In the genomic region with DNA sequence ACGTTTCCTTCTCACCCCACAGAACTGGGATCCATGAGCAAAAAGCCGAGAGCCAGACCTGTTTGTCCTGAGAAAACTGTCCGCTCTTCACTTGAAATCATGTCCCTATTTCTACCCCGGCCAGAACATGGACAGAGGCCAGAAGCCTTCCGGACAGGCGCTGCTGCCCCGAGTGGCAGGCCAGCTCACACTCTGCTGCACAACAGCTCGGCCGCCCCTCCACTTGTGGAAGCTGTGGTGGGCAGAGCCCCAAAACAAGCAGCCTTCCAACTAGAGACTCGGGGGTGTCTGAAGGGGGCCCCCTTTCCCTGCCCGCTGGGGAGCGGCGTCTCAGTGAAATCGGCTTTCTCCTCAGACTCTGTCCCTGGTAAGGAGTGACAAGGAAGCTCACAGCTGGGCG, we compare ENCODE assay signal across 18 cellular contexts. TPM values are rescaled to one million over a fixed set of nuclear protein-coding genes. Genes with fewer than 3 reads are reported as not detected.
DNase-seq lines count a peak whose midpoint lies in the region; ATAC-seq and TF ChIP-seq lines count a peak whose summit lies in the region.
"Had no signal": no experiment of that assay in that cellular context is flagged by ENCODE, and none has a peak within 500 bp of the region (broad histone marks: within the 10 kb centered on the region; RNA-seq: fewer than 3 reads in every experiment).

No MANE protein-coding gene starts in this region.

- no peaks in the 10 kb centered on the region for H3K4me1 ChIP-seq in right cardiac atrium (ENCODE audit: control insufficient read depth, insufficient read depth, low read length)
- peaks cover 25% of the 10 kb centered on the region for H3K4me1 ChIP-seq in PC-9 (replicated peaks; ENCODE audit: insufficient read depth)

- peaks cover 8% of the 10 kb centered on the region for H3F3A ChIP-seq in PC-9 (ENCODE audit: insufficient read depth, low read depth)

- no peak overlapping the region for H2AFZ ChIP-seq in PC-9

- H3K36me3 Mint-ChIP-seq in activated CD4-positive, alpha-beta memory T cell treated with anti-CD3 and anti-CD28 coated beads for 36 hours, result peaks cover 60% of the 10 kb centered on the region
- H3K36me3 Mint-ChIP-seq in activated CD4-positive, alpha-beta memory T cell treated with anti-CD3 and anti-CD28 coated beads, Interleukin-2, amount 10 ng/mL, durations not matched to agents 7 days and 5 days (ENCODE audit: low read depth), result peaks cover 64% of the 10 kb centered on the region
- H3K36me3 Mint-ChIP-seq in central memory CD8-positive, alpha-beta T cell (ENCODE audit: insufficient read depth), result peaks cover 69% of the 10 kb centered on the region
- H3K36me3 Mint-ChIP-seq in stimulated activated naive B cell treated with anti-CD40 and anti-IgM and Interleukin-4, amounts not matched to agents 10 μg/mL and 1 μg/mL and 100 μg/mL, for 72 hours, result peaks cover 23 to 30% of the 10 kb centered on the region in 2 donors

- no peaks in the 10 kb centered on the region for H3K9me2 ChIP-seq in PC-9 (ENCODE audit: insufficient read depth)

- H3K36me3 ChIP-seq in PC-9 (ENCODE audit: low read depth), result no peaks in the 10 kb centered on the region

- H3K9me3 Mint-ChIP-seq in activated CD4-positive, alpha-beta memory T cell treated with anti-CD3 and anti-CD28 coated beads for 36 hours, result no peaks in the 10 kb centered on the region
- no peaks in the 10 kb centered on the region for H3K9me3 Mint-ChIP-seq in activated CD4-positive, alpha-beta memory T cell treated with anti-CD3 and anti-CD28 coated beads, Interleukin-2, amount 10 ng/mL, durations not matched to agents 7 days and 5 days
- H3K9me3 Mint-ChIP-seq in central memory CD8-positive, alpha-beta T cell, result no peaks in the 10 kb centered on the region
- no peaks in the 10 kb centered on the region for H3K9me3 Mint-ChIP-seq in stimulated activated naive B cell treated with anti-CD40 and anti-IgM and Interleukin-4, amounts not matched to agents 10 μg/mL and 1 μg/mL and 100 μg/mL, for 72 hours
- H3K9me3 Mint-ChIP-seq: nephron progenitor cell had no signal

- H3K4me3 ChIP-seq in right cardiac atrium (ENCODE audit: low read length) (no peak overlapping the region), PC-9 (no peak overlapping the region)

- H3K79me2 ChIP-seq in PC-9 (ENCODE audit: low read depth), result no peaks in the 10 kb centered on the region

- ATAC-seq in central memory CD8-positive, alpha-beta T cell (replicated peaks; ENCODE audit: extremely low read depth, poor library complexity, severe bottlenecking), result no peak
- peak; percentile 56 to 60 for ATAC-seq in right cardiac atrium
- ATAC-seq in stimulated activated naive B cell treated with anti-CD40 and anti-IgM and Interleukin-4, amounts not matched to agents 10 μg/mL and 1 μg/mL and 100 μg/mL, for 72 hours (replicated peaks), result no peak

- DNase-seq in activated CD4-positive, alpha-beta memory T cell treated with anti-CD3 and anti-CD28 coated beads for 36 hours, result no peak
- no peak for DNase-seq in activated CD4-positive, alpha-beta memory T cell treated with anti-CD3 and anti-CD28 coated beads, Interleukin-2, amount 10 ng/mL, durations not matched to agents 7 days and 5 days
- no peak for DNase-seq in central memory CD8-positive, alpha-beta T cell (ENCODE audit: low spot score in 2 of 2)
- DNase-seq in right cardiac atrium (peak; percentile 68 to 88 (median 81)), NCI-H1105 (lab: John Stamatoyannopoulos, UW) (no peak), NCI-H345 (lab: John Stamatoyannopoulos, UW) (no peak), PC-9 (no peak)
- no peak for DNase-seq in stimulated activated naive B cell treated with anti-CD40 and anti-IgM and Interleukin-4, amounts not matched to agents 10 μg/mL and 1 μg/mL and 100 μg/mL, for 72 hours
- DNase-seq: activated CD4-positive, alpha-beta T cell treated with anti-CD3 and anti-CD28 coated beads for 48 hours; activated effector memory CD4-positive, alpha-beta T cell treated with anti-CD3 and anti-CD28 coated beads, Interleukin-2, amount 50 U/mL, for 16 hours; cerebellar nuclear complex; hypothalamus; NCI-H226; nephron progenitor cell; OCI-M1; stimulated activated CD4-positive, alpha-beta T cell treated with anti-CD3 and anti-CD28 coated beads, Interleukin-12 subunit alpha, Interleukin-12 subunit beta, amount 100 ng/mL, for 4 hours; substantia nigra had no signal

- CTCF ChIA-PET in activated CD4-positive, alpha-beta memory T cell treated with anti-CD3 and anti-CD28 coated beads for 36 hours (lab: Charles Lee), result interaction anchor here (6.2 kb wide), 1 partner anchor 156 kb away, joined by 40 read pairs; no protein-coding TSS in a partner anchor
- CTCF ChIA-PET in activated CD4-positive, alpha-beta memory T cell treated with anti-CD3 and anti-CD28 coated beads, Interleukin-2, amount 10 ng/mL, durations not matched to agents 7 days and 5 days (lab: Charles Lee), result interaction anchor here (1.3 kb wide), 1 partner anchor 15 kb away, joined by 3 read pairs; no protein-coding TSS in a partner anchor
- CTCF ChIA-PET in PC-9 (lab: Charles Lee), result no interaction called here

- no peak for TF ChIP-seq CTCF in PC-9 (conservative IDR thresholded peaks at IDR 0.05)

- no peak overlapping the region for H3K4me2 ChIP-seq in PC-9

- H3K27me3 ChIP-seq in right cardiac atrium (ENCODE audit: control insufficient read depth, insufficient read depth) (no peaks in the 10 kb centered on the region), PC-9 (ENCODE audit: insufficient read depth, low read depth) (no peaks in the 10 kb centered on the region)

- H3K9me3 ChIP-seq in right cardiac atrium (ENCODE audit: control insufficient read depth, low read length), result no peaks in the 10 kb centered on the region
- no peaks in the 10 kb centered on the region for H3K9me3 ChIP-seq in PC-9 (ENCODE audit: insufficient read depth, low read depth)

- H3K27ac ChIP-seq in right cardiac atrium (ENCODE audit: low read length) (no peak overlapping the region), PC-9 (no peak overlapping the region)

- no TSS peak for BruUV-seq in PC-9 (replicated peaks; lab: Mats Ljungman, UMichigan)

- WGBS in right cardiac atrium, result 29% methylated on average over 15 of the region's 15 CpGs

- H3K27me3 Mint-ChIP-seq in activated CD4-positive, alpha-beta memory T cell treated with anti-CD3 and anti-CD28 coated beads for 36 hours, result no peaks in the 10 kb centered on the region
- no peaks in the 10 kb centered on the region for H3K27me3 Mint-ChIP-seq in activated CD4-positive, alpha-beta memory T cell treated with anti-CD3 and anti-CD28 coated beads, Interleukin-2, amount 10 ng/mL, durations not matched to agents 7 days and 5 days
- no peaks in the 10 kb centered on the region for H3K27me3 Mint-ChIP-seq in central memory CD8-positive, alpha-beta T cell
- H3K27me3 Mint-ChIP-seq in stimulated activated naive B cell treated with anti-CD40 and anti-IgM and Interleukin-4, amounts not matched to agents 10 μg/mL and 1 μg/mL and 100 μg/mL, for 72 hours, result no peaks in the 10 kb centered on the region

- H3K4me3 Mint-ChIP-seq in activated CD4-positive, alpha-beta memory T cell treated with anti-CD3 and anti-CD28 coated beads for 36 hours, result no peak overlapping the region
- H3K4me3 Mint-ChIP-seq in activated CD4-positive, alpha-beta memory T cell treated with anti-CD3 and anti-CD28 coated beads, Interleukin-2, amount 10 ng/mL, durations not matched to agents 7 days and 5 days, result no peak overlapping the region
- peak overlapping the region; percentile 32 for H3K4me3 Mint-ChIP-seq in central memory CD8-positive, alpha-beta T cell
- H3K4me3 Mint-ChIP-seq in stimulated activated naive B cell treated with anti-CD40 and anti-IgM and Interleukin-4, amounts not matched to agents 10 μg/mL and 1 μg/mL and 100 μg/mL, for 72 hours, result no peak overlapping the region
- H3K4me3 Mint-ChIP-seq: nephron progenitor cell had no signal

- peaks cover 38% of the 10 kb centered on the region for H3K4me1 Mint-ChIP-seq in activated CD4-positive, alpha-beta memory T cell treated with anti-CD3 and anti-CD28 coated beads for 36 hours (ENCODE audit: low read depth)
- peaks cover 32% of the 10 kb centered on the region for H3K4me1 Mint-ChIP-seq in activated CD4-positive, alpha-beta memory T cell treated with anti-CD3 and anti-CD28 coated beads, Interleukin-2, amount 10 ng/mL, durations not matched to agents 7 days and 5 days
- H3K4me1 Mint-ChIP-seq in central memory CD8-positive, alpha-beta T cell, result peaks cover 33% of the 10 kb centered on the region
- peaks cover 8 to 16% of the 10 kb centered on the region in 2 donors for H3K4me1 Mint-ChIP-seq in stimulated activated naive B cell treated with anti-CD40 and anti-IgM and Interleukin-4, amounts not matched to agents 10 μg/mL and 1 μg/mL and 100 μg/mL, for 72 hours

- no peaks in the 10 kb centered on the region for H4K20me1 ChIP-seq in PC-9 (ENCODE audit: insufficient read depth)

- intact Hi-C loops in activated CD4-positive, alpha-beta memory T cell treated with anti-CD3 and anti-CD28 coated beads for 36 hours (cut with micrococcal nuclease), result no loop called here
- intact Hi-C loops in right cardiac atrium (cut with DNase I) (no loop called here), PC-9 (cut with micrococcal nuclease; ENCODE audit: unreplicated experiment) (no loop called here)

- H3K27ac Mint-ChIP-seq in activated CD4-positive, alpha-beta memory T cell treated with anti-CD3 and anti-CD28 coated beads for 36 hours, result peak overlapping the region; percentile 7
- no peak overlapping the region for H3K27ac Mint-ChIP-seq in activated CD4-positive, alpha-beta memory T cell treated with anti-CD3 and anti-CD28 coated beads, Interleukin-2, amount 10 ng/mL, durations not matched to agents 7 days and 5 days
- H3K27ac Mint-ChIP-seq in central memory CD8-positive, alpha-beta T cell (ENCODE audit: low read depth), result peak overlapping the region; percentile 79
- H3K27ac Mint-ChIP-seq in stimulated activated naive B cell treated with anti-CD40 and anti-IgM and Interleukin-4, amounts not matched to agents 10 μg/mL and 1 μg/mL and 100 μg/mL, for 72 hours, result peak overlapping the region; percentile 51

- POLR2A ChIA-PET in activated CD4-positive, alpha-beta memory T cell treated with anti-CD3 and anti-CD28 coated beads for 36 hours (lab: Charles Lee), result no interaction called here
- POLR2A ChIA-PET in activated CD4-positive, alpha-beta memory T cell treated with anti-CD3 and anti-CD28 coated beads, Interleukin-2, amount 10 ng/mL, durations not matched to agents 7 days and 5 days (lab: Charles Lee), result interaction anchor here (0.6 to 4.7 kb wide), 8 partner anchors 7 to 143 kb away, joined by 3 to 29 read pairs (median 4); no protein-coding TSS in a partner anchor
- POLR2A ChIA-PET in PC-9 (lab: Charles Lee; ENCODE audit: unreplicated experiment), result no interaction called here

RNA-seq across cellular contexts. Expression of a gene that starts 24.0 kb away (rescaled TPM):
- 100 to 1,000 TPM; 302 to 306 TPM for total RNA-seq in activated CD4-positive, alpha-beta memory T cell treated with anti-CD3 and anti-CD28 coated beads for 36 hours
- 100 to 1,000 TPM; 359 to 373 TPM for total RNA-seq in activated CD4-positive, alpha-beta memory T cell treated with anti-CD3 and anti-CD28 coated beads, Interleukin-2, amount 10 ng/mL, durations not matched to agents 7 days and 5 days
- total RNA-seq in right cardiac atrium, result under 1 TPM; 0.25 to 0.72 (median 0.40) TPM
- 0.05 TPM for polyA plus RNA-seq in right cardiac atrium
- total RNA-seq in PC-9 (2021), result not detected in 2 replicates
- total RNA-seq: A172 had no signal

RNA-seq across cellular contexts. Expression of a gene that starts 35.0 kb away (rescaled TPM):
- 1 to 10 TPM; 9.0 TPM for total RNA-seq in activated CD4-positive, alpha-beta memory T cell treated with anti-CD3 and anti-CD28 coated beads for 36 hours
- 1 to 10 TPM; 6.1 to 7.5 TPM for total RNA-seq in activated CD4-positive, alpha-beta memory T cell treated with anti-CD3 and anti-CD28 coated beads, Interleukin-2, amount 10 ng/mL, durations not matched to agents 7 days and 5 days
- 10 to 100 TPM; 17.6 to 25.4 (median 19.6) TPM for total RNA-seq in right cardiac atrium
- 14.6 TPM for polyA plus RNA-seq in right cardiac atrium
- total RNA-seq in PC-9 (2021), result 27.1 and 29.0 TPM in 2 replicates

Comparison
In these comparisons a context has a peak if more than half of its experiments do, and no peak if none do; other contexts are left out.
1. DNase-seq: peak in right cardiac atrium (3 of 3); none in activated CD4-positive, alpha-beta memory T cell treated with anti-CD3 and anti-CD28 coated beads for 36 hours (single experiment), activated CD4-positive, alpha-beta memory T cell treated with anti-CD3 and anti-CD28 coated beads, Interleukin-2, amount 10 ng/mL, durations not matched to agents 7 days and 5 days (single experiment), central memory CD8-positive, alpha-beta T cell (0 of 2), stimulated activated naive B cell treated with anti-CD40 and anti-IgM and Interleukin-4, amounts not matched to agents 10 μg/mL and 1 μg/mL and 100 μg/mL, for 72 hours (single experiment), NCI-H1105 (single experiment), NCI-H345 (single experiment) and PC-9 (0 of 2).
2. ATAC-seq: peak in right cardiac atrium (2 of 2); none in central memory CD8-positive, alpha-beta T cell (single experiment) and stimulated activated naive B cell treated with anti-CD40 and anti-IgM and Interleukin-4, amounts not matched to agents 10 μg/mL and 1 μg/mL and 100 μg/mL, for 72 hours (0 of 2).
3. RNA of a gene that starts 24.0 kb away (total RNA-seq): 359 to 373 TPM in activated CD4-positive, alpha-beta memory T cell treated with anti-CD3 and anti-CD28 coated beads, Interleukin-2, amount 10 ng/mL, durations not matched to agents 7 days and 5 days and 302 to 306 TPM in activated CD4-positive, alpha-beta memory T cell treated with anti-CD3 and anti-CD28 coated beads for 36 hours; 0.25 to 0.72 TPM in right cardiac atrium and not detected in PC-9; every median in the first group is over 100 times any median in the second.